ENCODE assay signal across 1 cellular context in the genomic region with DNA sequence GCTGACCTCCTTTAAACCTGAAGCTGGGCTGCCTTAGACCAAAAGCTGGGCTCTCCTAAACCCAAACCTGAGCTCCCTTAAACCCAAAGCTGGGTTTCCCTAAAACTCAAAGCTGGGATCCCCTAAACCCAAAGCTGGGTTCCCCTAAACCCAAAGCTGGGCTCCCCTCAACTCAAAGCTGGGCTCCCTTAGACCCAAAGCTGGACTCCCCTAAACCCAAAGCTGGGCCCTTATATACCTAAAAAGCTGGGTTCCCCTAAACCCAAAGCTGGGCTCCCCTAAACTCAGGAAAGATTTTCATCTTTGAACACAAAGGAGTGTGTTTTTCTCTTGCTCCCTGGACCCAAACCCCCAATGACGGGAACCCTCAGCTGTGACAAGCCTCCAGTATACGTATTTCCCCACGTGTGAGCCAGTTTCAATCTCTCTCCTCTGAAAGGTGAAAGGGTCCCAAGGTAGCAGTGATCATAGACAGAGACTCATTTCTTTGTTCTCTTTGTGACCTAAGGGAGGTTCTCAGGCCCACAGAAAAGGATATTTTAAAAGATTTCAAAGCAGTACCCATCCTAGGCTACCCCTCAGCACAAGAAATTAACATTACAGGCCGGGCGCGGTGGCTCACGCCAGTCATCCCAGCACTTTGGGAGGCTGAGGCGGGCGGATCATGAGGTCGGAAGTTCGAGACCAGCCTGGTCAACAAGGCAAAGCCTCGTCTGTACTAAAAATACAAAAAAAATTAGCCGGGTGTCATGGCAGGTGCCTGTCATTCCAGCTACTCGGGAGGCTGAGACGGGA.
TF ChIP-seq lines count a peak whose summit lies in the region.

No MANE protein-coding gene starts in this region.

TF ChIP-seq in K562, 482 proteins besides CTCF, POLR2A, EP300 and RAD21 (continued from another document):
- TF ChIP-seq CCAR2 (IDR thresholded peaks at IDR 0.05; ENCODE audit: low read depth, low read length) (no peak), PYGO2 (tag; IDR thresholded peaks at IDR 0.05) (no peak), POLR3G (IDR thresholded peaks at IDR 0.05; ENCODE audit: extremely low read depth, insufficient read length, insufficient replicate concordance) (no peak), MBD1 (CRISPR knock-in tag; IDR thresholded peaks at IDR 0.05) (no peak), HOXB6 (CRISPR knock-in tag; IDR thresholded peaks at IDR 0.05; ENCODE audit: borderline replicate concordance) (no peak), STAG1 (CRISPR knock-in tag; IDR thresholded peaks at IDR 0.05; ENCODE audit: borderline replicate concordance) (no peak), DPF2 (IDR thresholded peaks at IDR 0.05) (no peak), PCBP2 (IDR thresholded peaks at IDR 0.05; ENCODE audit: low read depth, low read length, poor library complexity, severe bottlenecking) (no peak), REST (CRISPR knock-in tag; IDR thresholded peaks at IDR 0.05; ENCODE audit: low read depth) (no peak), SIN3B (IDR thresholded peaks at IDR 0.05; ENCODE audit: low read depth) (no peak)
- TF ChIP-seq, protein P1, sequence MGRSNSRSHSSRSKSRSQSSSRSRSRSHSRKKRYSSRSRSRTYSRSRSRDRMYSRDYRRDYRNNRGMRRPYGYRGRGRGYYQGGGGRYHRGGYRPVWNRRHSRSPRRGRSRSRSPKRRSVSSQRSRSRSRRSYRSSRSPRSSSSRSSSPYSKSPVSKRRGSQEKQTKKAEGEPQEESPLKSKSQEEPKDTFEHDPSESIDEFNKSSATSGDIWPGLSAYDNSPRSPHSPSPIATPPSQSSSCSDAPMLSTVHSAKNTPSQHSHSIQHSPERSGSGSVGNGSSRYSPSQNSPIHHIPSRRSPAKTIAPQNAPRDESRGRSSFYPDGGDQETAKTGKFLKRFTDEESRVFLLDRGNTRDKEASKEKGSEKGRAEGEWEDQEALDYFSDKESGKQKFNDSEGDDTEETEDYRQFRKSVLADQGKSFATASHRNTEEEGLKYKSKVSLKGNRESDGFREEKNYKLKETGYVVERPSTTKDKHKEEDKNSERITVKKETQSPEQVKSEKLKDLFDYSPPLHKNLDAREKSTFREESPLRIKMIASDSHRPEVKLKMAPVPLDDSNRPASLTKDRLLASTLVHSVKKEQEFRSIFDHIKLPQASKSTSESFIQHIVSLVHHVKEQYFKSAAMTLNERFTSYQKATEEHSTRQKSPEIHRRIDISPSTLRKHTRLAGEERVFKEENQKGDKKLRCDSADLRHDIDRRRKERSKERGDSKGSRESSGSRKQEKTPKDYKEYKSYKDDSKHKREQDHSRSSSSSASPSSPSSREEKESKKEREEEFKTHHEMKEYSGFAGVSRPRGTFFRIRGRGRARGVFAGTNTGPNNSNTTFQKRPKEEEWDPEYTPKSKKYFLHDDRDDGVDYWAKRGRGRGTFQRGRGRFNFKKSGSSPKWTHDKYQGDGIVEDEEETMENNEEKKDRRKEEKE (IDR thresholded peaks at IDR 0.05; ENCODE audit: borderline replicate concordance in 1 of 2, control insufficient read depth in 1 of 2, low read depth in 2 of 2, low read length in 1 of 2), result no peak
- TF ChIP-seq, protein P2, sequence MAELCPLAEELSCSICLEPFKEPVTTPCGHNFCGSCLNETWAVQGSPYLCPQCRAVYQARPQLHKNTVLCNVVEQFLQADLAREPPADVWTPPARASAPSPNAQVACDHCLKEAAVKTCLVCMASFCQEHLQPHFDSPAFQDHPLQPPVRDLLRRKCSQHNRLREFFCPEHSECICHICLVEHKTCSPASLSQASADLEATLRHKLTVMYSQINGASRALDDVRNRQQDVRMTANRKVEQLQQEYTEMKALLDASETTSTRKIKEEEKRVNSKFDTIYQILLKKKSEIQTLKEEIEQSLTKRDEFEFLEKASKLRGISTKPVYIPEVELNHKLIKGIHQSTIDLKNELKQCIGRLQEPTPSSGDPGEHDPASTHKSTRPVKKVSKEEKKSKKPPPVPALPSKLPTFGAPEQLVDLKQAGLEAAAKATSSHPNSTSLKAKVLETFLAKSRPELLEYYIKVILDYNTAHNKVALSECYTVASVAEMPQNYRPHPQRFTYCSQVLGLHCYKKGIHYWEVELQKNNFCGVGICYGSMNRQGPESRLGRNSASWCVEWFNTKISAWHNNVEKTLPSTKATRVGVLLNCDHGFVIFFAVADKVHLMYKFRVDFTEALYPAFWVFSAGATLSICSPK (IDR thresholded peaks at IDR 0.05; ENCODE audit: borderline replicate concordance), result no peak
